Comparison of ENCODE assay signal across 29 cellular contexts in genomic region chrX:104372547-104372946, GRCh38.
"Had no signal": no experiment of that assay in that cellular context is flagged by ENCODE, and none has a peak within 500 bp of the region (broad histone marks: within the 10 kb centered on the region; RNA-seq: fewer than 3 reads in every experiment).

No MANE protein-coding gene starts in this region.

- H3K27ac ChIP-seq: left ventricle myocardium inferior, neural progenitor cell, neutrophil, ovary, right atrium auricular region, skin epidermis, stomach, testis, thyroid gland, transverse colon, upper lobe of left lung, vagina had no signal

- H3K27ac Mint-ChIP-seq: immature natural killer cell; mesothelial cell of epicardium; naive B cell; natural killer cell; nephron progenitor cell; neural progenitor cell; progenitor cell of endocrine pancreas; stimulated activated naive B cell treated with anti-CD40 and anti-IgM and Interleukin-4, amounts not matched to agents 10 μg/mL and 1 μg/mL and 100 μg/mL, for 72 hours had no signal

- ATAC-seq: natural killer cell; sciatic nerve; stimulated activated naive B cell treated with anti-CD40 and anti-IgM and Interleukin-4, amounts not matched to agents 10 μg/mL and 1 μg/mL and 100 μg/mL, for 72 hours; stimulated activated naive CD8-positive, alpha-beta T cell treated with anti-CD3 and anti-CD28 coated beads, Interleukin-15, Interleukin-2, amounts not matched to agents 100 U/mL and 50 U/mL, for 24 hours had no signal

- H3K4me1 ChIP-seq: left ventricle myocardium inferior, right atrium auricular region, stomach, testis, thyroid gland, transverse colon, upper lobe of left lung, vagina had no signal

- H3K36me3 ChIP-seq: left ventricle myocardium inferior, neural progenitor cell, neutrophil, ovary, right atrium auricular region, stomach, thyroid gland, transverse colon, upper lobe of left lung, vagina had no signal

- H3K9ac ChIP-seq: neural progenitor cell had no signal

- DNase-seq: hypothalamus; immature natural killer cell; left ventricle myocardium inferior; mesendoderm; naive B cell; natural killer cell; nephron progenitor cell; occipital lobe; ovary; stimulated activated CD4-positive, alpha-beta T cell treated with anti-CD3 and anti-CD28 coated beads, Interleukin-12 subunit alpha, Interleukin-12 subunit beta, amount 100 ng/mL, for 4 hours; stimulated activated CD4-positive, alpha-beta T cell treated with anti-CD3 and anti-CD28 coated beads, Interleukin-15, amount 100 ng/mL, for 24 hours; stimulated activated CD4-positive, alpha-beta T cell treated with anti-CD3 and anti-CD28 coated beads, Interleukin-2, amount 100 ng/mL, for 24 hours; stimulated activated CD4-positive, alpha-beta T cell treated with anti-CD3 and anti-CD28 coated beads, Interleukin-4, amount 100 ng/mL, for 1 hour; stimulated activated naive B cell treated with anti-CD40 and anti-IgM and Interleukin-4, amounts not matched to agents 10 μg/mL and 1 μg/mL and 100 μg/mL, for 72 hours; stimulated activated naive CD8-positive, alpha-beta T cell treated with anti-CD3 and anti-CD28 coated beads, Interleukin-15, Interleukin-2, amounts not matched to agents 100 U/mL and 50 U/mL, for 24 hours; stomach; testis; thyroid gland; transverse colon had no signal

- H2AFZ ChIP-seq: neural progenitor cell had no signal

- H3K4me2 ChIP-seq: neural progenitor cell had no signal

- H3K9me3 Mint-ChIP-seq: immature natural killer cell, natural killer cell, neural progenitor cell had no signal

- H3K27me3 ChIP-seq: neural progenitor cell, neutrophil, ovary, right atrium auricular region, testis, transverse colon, upper lobe of left lung, vagina had no signal

- H3K4me3 ChIP-seq: left ventricle myocardium inferior, lung, neural progenitor cell, ovary, right atrium auricular region, skin epidermis, stomach, testis, thyroid gland, transverse colon, upper lobe of left lung, vagina had no signal

- H3K4me3 Mint-ChIP-seq: immature natural killer cell; mesothelial cell of epicardium; naive B cell; natural killer cell; nephron progenitor cell; neural progenitor cell; stimulated activated naive B cell treated with anti-CD40 and anti-IgM and Interleukin-4, amounts not matched to agents 10 μg/mL and 1 μg/mL and 100 μg/mL, for 72 hours had no signal

- H3K4me1 Mint-ChIP-seq: immature natural killer cell; naive B cell; natural killer cell; stimulated activated naive B cell treated with anti-CD40 and anti-IgM and Interleukin-4, amounts not matched to agents 10 μg/mL and 1 μg/mL and 100 μg/mL, for 72 hours had no signal

- H3K36me3 Mint-ChIP-seq: immature natural killer cell; mesothelial cell of epicardium; naive B cell; natural killer cell; neural progenitor cell; stimulated activated naive B cell treated with anti-CD40 and anti-IgM and Interleukin-4, amounts not matched to agents 10 μg/mL and 1 μg/mL and 100 μg/mL, for 72 hours had no signal

- H3K9me3 ChIP-seq: left ventricle myocardium inferior, neutrophil, ovary, right atrium auricular region, stomach, testis, thyroid gland, transverse colon, upper lobe of left lung, vagina had no signal
